23 cellular contexts compared by ENCODE assay signal in genomic region chr3:43869491-43869890, GRCh38.
DNase-seq lines count a peak whose midpoint lies in the region; ATAC-seq and TF ChIP-seq lines count a peak whose summit lies in the region.
"Had no signal": no experiment of that assay in that cellular context is flagged by ENCODE, and none has a peak within 500 bp of the region (broad histone marks: within the 10 kb centered on the region; RNA-seq: fewer than 3 reads in every experiment).

No MANE protein-coding gene starts in this region.

- H3F3A ChIP-seq in SK-N-SH (replicated peaks; ENCODE audit: insufficient read depth): peaks cover 55% of the 10 kb centered on the region

- peak overlapping the region; percentile 95 for H3K27ac Mint-ChIP-seq in chondrocyte (ENCODE audit: unreplicated experiment)
- no peak overlapping the region for H3K27ac Mint-ChIP-seq in nephron progenitor cell
- H3K27ac Mint-ChIP-seq: stimulated activated naive CD8-positive, alpha-beta T cell treated with anti-CD3 and anti-CD28 coated beads, Interleukin-15, amount 100 ng/mL, for 72 hours; T-helper 2 cell treated with Interferon-gamma antibody and Interleukin-4, amounts not matched to agents 5 μg/mL and 100 μg/mL, for 36 hours had no signal

- no peak for TF ChIP-seq RAD21 in SK-N-SH (IDR thresholded peaks at IDR 0.05; ENCODE audit: low read length)

- no peak overlapping the region for H3K4me3 ChIP-seq in SK-N-SH (ENCODE audit: low read depth in 2 of 2, low read length in 1 of 2)
- no peak overlapping the region for H3K4me3 ChIP-seq in vagina
- H3K4me3 ChIP-seq: BLaER1, cardiac muscle cell, left ventricle myocardium inferior, SJCRH30 had no signal

- H3K4me1 Mint-ChIP-seq in chondrocyte (ENCODE audit: low read depth): peaks cover 86% of the 10 kb centered on the region
- peaks cover 18% of the 10 kb centered on the region for H3K4me1 Mint-ChIP-seq in nephron progenitor cell

- H3K36me3 Mint-ChIP-seq in chondrocyte (ENCODE audit: low read depth) (no peaks in the 10 kb centered on the region), nephron progenitor cell (ENCODE audit: low read depth) (no peaks in the 10 kb centered on the region)

- H3K4me3 Mint-ChIP-seq in chondrocyte (ENCODE audit: unreplicated experiment): no peak overlapping the region
- H3K4me3 Mint-ChIP-seq in nephron progenitor cell: no peak overlapping the region
- H3K4me3 Mint-ChIP-seq: stimulated activated naive CD8-positive, alpha-beta T cell treated with anti-CD3 and anti-CD28 coated beads, Interleukin-15, amount 100 ng/mL, for 72 hours; T-helper 2 cell treated with Interferon-gamma antibody and Interleukin-4, amounts not matched to agents 5 μg/mL and 100 μg/mL, for 36 hours had no signal

- peaks cover 3% of the 10 kb centered on the region; the same call in 1 of the 2 replicates for H3K79me2 ChIP-seq in SK-N-SH (ENCODE audit: insufficient read depth)

- POLR2A ChIA-PET in SK-N-SH (lab: Yijun Ruan, JAX): no interaction called here

- intact Hi-C loops in vagina (cut with DNase I): no loop called here

- H3K36me3 ChIP-seq in SK-N-SH (replicated peaks in 1 of 2; ENCODE audit: control insufficient read depth in 1 of 2, insufficient read depth in 2 of 2, low read length in 1 of 2): no peaks in the 10 kb centered on the region
- no peaks in the 10 kb centered on the region for H3K36me3 ChIP-seq in vagina
- H3K36me3 ChIP-seq: BLaER1, cardiac muscle cell, left ventricle myocardium inferior, SJCRH30 had no signal

- no peak for TF ChIP-seq EP300 in SK-N-SH (IDR thresholded peaks at IDR 0.05; ENCODE audit: borderline replicate concordance in 1 of 2, low read depth in 1 of 2, low read length in 1 of 2)

- H2AFZ ChIP-seq in SK-N-SH (ENCODE audit: low read depth): no peak overlapping the region

- no peaks in the 10 kb centered on the region for H3K9me3 ChIP-seq in SK-N-SH
- H3K9me3 ChIP-seq in vagina: no peaks in the 10 kb centered on the region
- H3K9me3 ChIP-seq: BLaER1, left ventricle myocardium inferior, SJCRH30 had no signal

- peak overlapping the region; percentile 62 for H3K4me2 ChIP-seq in SK-N-SH
- H3K4me2 ChIP-seq: BLaER1 had no signal

- DNase-seq in SK-N-SH (no peak), chondrocyte (ENCODE audit: low spot score) (no peak), kidney tubule cell (ENCODE audit: low spot score) (peak; percentile 55), vagina (ENCODE audit: extremely low spot score in 2 of 2) (peak; percentile 67 to 93), epidermal melanocyte (ENCODE audit: insufficient read length, low spot score) (no peak), nephron progenitor cell (no peak)
- no peak for DNase-seq in stimulated activated CD4-positive, alpha-beta T cell treated with anti-CD3 and anti-CD28 coated beads, Interleukin-4, amount 100 ng/mL, for 24 hours
- DNase-seq: activated CD4-positive, alpha-beta T cell treated with anti-CD3 and anti-CD28 coated beads, Interleukin-2, amount 50 U/mL, for 48 hours; activated effector memory CD4-positive, alpha-beta T cell treated with anti-CD3 and anti-CD28 coated beads, Interleukin-2, amount 50 U/mL, for 16 hours; effector CD4-positive, alpha-beta T cell; KBM-7; left ventricle myocardium inferior; NCI-H1694 treated with DMSO at 0.1 percent for 48 hours; NCI-H2227 treated with DMSO at 0.1 percent for 48 hours; OCI-M1; stimulated activated CD4-positive, alpha-beta T cell treated with anti-CD3 and anti-CD28 coated beads, Interleukin-4, amount 100 ng/mL, for 1 hour; stimulated activated naive CD8-positive, alpha-beta T cell treated with anti-CD3 and anti-CD28 coated beads, Interleukin-15, amount 100 ng/mL, for 72 hours had no signal

- ATAC-seq in SK-N-SH treated with all-trans-retinoic acid at 6 μM for 48 hours: no peak
- ATAC-seq: stimulated activated naive CD8-positive, alpha-beta T cell treated with anti-CD3 and anti-CD28 coated beads, Interleukin-15, amount 100 ng/mL, for 72 hours had no signal

- peaks cover 39 to 63% of the 10 kb centered on the region in 2 experiments for H3K4me1 ChIP-seq in SK-N-SH (ENCODE audit: control insufficient read depth in 1 of 2, insufficient read depth in 2 of 2, low read depth in 1 of 2, low read length in 1 of 2)
- no peaks in the 10 kb centered on the region for H3K4me1 ChIP-seq in vagina
- H3K4me1 ChIP-seq: left ventricle myocardium inferior, SJCRH30 had no signal

- H3K27ac ChIP-seq in SK-N-SH (ENCODE audit: low read depth in 2 of 2, low read length in 1 of 2): peak overlapping the region; percentile 93 to 99
- H3K27ac ChIP-seq in vagina: no peak overlapping the region
- H3K27ac ChIP-seq: 22Rv1, BLaER1, cardiac muscle cell, left ventricle myocardium inferior, SJCRH30 had no signal

- H3K27me3 ChIP-seq in SK-N-SH (ENCODE audit: insufficient read depth) (no peaks in the 10 kb centered on the region), vagina (no peaks in the 10 kb centered on the region)
- H3K27me3 ChIP-seq: BLaER1, cardiac muscle cell, SJCRH30 had no signal

- TF ChIP-seq POLR2A in vagina (IDR thresholded peaks at IDR 0.05): no peak

- no peaks in the 10 kb centered on the region for H3K27me3 Mint-ChIP-seq in chondrocyte (ENCODE audit: low read depth)
- peaks cover 3% of the 10 kb centered on the region for H3K27me3 Mint-ChIP-seq in nephron progenitor cell (ENCODE audit: low read depth, poor library complexity)

- H3K9me3 Mint-ChIP-seq in chondrocyte (ENCODE audit: low read depth) (no peaks in the 10 kb centered on the region), nephron progenitor cell (no peaks in the 10 kb centered on the region)
- H3K9me3 Mint-ChIP-seq: stimulated activated naive CD8-positive, alpha-beta T cell treated with anti-CD3 and anti-CD28 coated beads, Interleukin-15, amount 100 ng/mL, for 72 hours; T-helper 2 cell treated with Interferon-gamma antibody and Interleukin-4, amounts not matched to agents 5 μg/mL and 100 μg/mL, for 36 hours had no signal

- H3K9me2 ChIP-seq in SK-N-SH: no peaks in the 10 kb centered on the region

- CTCF ChIA-PET in SK-N-SH (lab: Yijun Ruan, JAX): interaction anchor here (1.1 kb wide), 1 partner anchor 13 kb away, joined by 4 read pairs; no protein-coding TSS in a partner anchor

- 68% methylated on average over 3 of the region's 3 CpGs for WGBS in SK-N-SH (ENCODE audit: low lambda C conversion rate)

- no peaks in the 10 kb centered on the region for H4K20me1 ChIP-seq in SK-N-SH (ENCODE audit: insufficient read depth)
- H4K20me1 ChIP-seq: BLaER1 had no signal

- TF ChIP-seq CTCF in SK-N-SH (IDR thresholded peaks at IDR 0.05): no peak
- TF ChIP-seq CTCF in chondrocyte (IDR thresholded peaks at IDR 0.05): no peak
- TF ChIP-seq CTCF in vagina (IDR thresholded peaks at IDR 0.05): no peak
- no peak for TF ChIP-seq CTCF in nephron progenitor cell (IDR thresholded peaks at IDR 0.05)

- H3K9ac ChIP-seq in SK-N-SH: peak overlapping the region; percentile 70
- H3K9ac ChIP-seq: BLaER1 had no signal

TF ChIP-seq in SK-N-SH, 30 proteins besides CTCF, POLR2A, EP300 and RAD21:
- TF ChIP-seq RFX5 (IDR thresholded peaks at IDR 0.05; ENCODE audit: low read length): no peak

TF ChIP-seq in SK-N-SH treated with all-trans-retinoic acid at 6 μM for 48 hours, 23 proteins besides CTCF, POLR2A, EP300 and RAD21:
- TF ChIP-seq RARB (CRISPR knock-in tag; IDR thresholded peaks at IDR 0.05): no peak
- no peak for TF ChIP-seq OSR1 (CRISPR knock-in tag; IDR thresholded peaks at IDR 0.05)
- TF ChIP-seq PATZ1 (CRISPR knock-in tag; IDR thresholded peaks at IDR 0.05; ENCODE audit: borderline replicate concordance): no peak
- TF ChIP-seq ZNF565 (CRISPR knock-in tag; conservative IDR thresholded peaks at IDR 0.05; ENCODE audit: low read depth): no peak
- TF ChIP-seq BACH2 (CRISPR knock-in tag; IDR thresholded peaks at IDR 0.05; ENCODE audit: borderline replicate concordance): no peak
- TF ChIP-seq ZC3H10 (CRISPR knock-in tag; IDR thresholded peaks at IDR 0.05): no peak
- TF ChIP-seq ARNTL (CRISPR knock-in tag; IDR thresholded peaks at IDR 0.05; ENCODE audit: borderline replicate concordance, low read depth): no peak
TF ChIP-seq in SK-N-SH treated with all-trans-retinoic acid at 6 μM for 48 hours: peak in this region for 0.

Comparison
In these comparisons a context has a peak if more than half of its experiments do, and no peak if none do; other contexts are left out.
1. DNase-seq: peak in kidney tubule cell (single experiment) and vagina (2 of 2); none in SK-N-SH (single experiment), chondrocyte (single experiment), epidermal melanocyte (single experiment), nephron progenitor cell (single experiment) and stimulated activated CD4-positive, alpha-beta T cell treated with anti-CD3 and anti-CD28 coated beads, Interleukin-4, amount 100 ng/mL, for 24 hours (single experiment).